ENCODE assay signal across 22 cellular contexts in genomic region chr10:86663576-86664369, GRCh38. TPM values are rescaled to one million over a fixed set of nuclear protein-coding genes. Genes with fewer than 3 reads are reported as not detected.
DNase-seq lines count a peak whose midpoint lies in the region; ATAC-seq, FAIRE-seq and TF ChIP-seq lines count a peak whose summit lies in the region.
"Had no signal": no experiment of that assay in that cellular context is flagged by ENCODE, and none has a peak within 500 bp of the region (broad histone marks: within the 10 kb centered on the region; RNA-seq: fewer than 3 reads in every experiment).

No MANE protein-coding gene starts in this region.

- no peak overlapping the region; the same call in 1 of the 2 replicates for H2AFZ ChIP-seq in GM23338

- ATAC-seq in A549 (no peak), GM23338 (no peak), GM21717 (IDR thresholded peaks at IDR 0.05; ENCODE audit: unreplicated experiment) (no peak), left lobe of liver (no peak)

- TF ChIP-seq RAD21 in A549 (conservative IDR thresholded peaks at IDR 0.05 in 1 of 2, IDR thresholded peaks at IDR 0.05 in 1 of 2) = no peak

- H3K27me3 Mint-ChIP-seq in brain = peaks cover 4% of the 10 kb centered on the region
- H3K27me3 Mint-ChIP-seq in neural crest cell (ENCODE audit: low read depth) = no peaks in the 10 kb centered on the region
- peaks cover 10% of the 10 kb centered on the region for H3K27me3 Mint-ChIP-seq in GM23338 (ENCODE audit: insufficient read depth, low read depth, poor library complexity)
- H3K27me3 Mint-ChIP-seq: activated naive CD4-positive, alpha-beta T cell treated with anti-CD3 and anti-CD28 coated beads, Interleukin-2, amount 50 U/mL, for 24 hours had no signal

- H3K4me1 ChIP-seq in A549 = 0 out of 3 replicates have a peak, but pooled peaks cover 3% of the 10 kb centered on the region
- H3K4me1 ChIP-seq in cardiac muscle cell (ENCODE audit: low read depth) = peaks cover 81% of the 10 kb centered on the region
- no peaks in the 10 kb centered on the region for H3K4me1 ChIP-seq in GM23338 (ENCODE audit: insufficient read depth)
- H3K4me1 ChIP-seq: colonic mucosa, HAP-1 had no signal

- DNase-seq in A549 (ENCODE audit: low read depth in 1 of 2, low spot score in 1 of 2) (no peak), cardiac muscle cell (ENCODE audit: low read depth in 1 of 2, low spot score in 1 of 2) (no peak), neural crest cell (ENCODE audit: low read depth, low spot score) (no peak), GM23338 (ENCODE audit: low spot score) (no peak), left lobe of liver (ENCODE audit: low spot score) (no peak)
- no peak for DNase-seq in stimulated activated CD4-positive, alpha-beta T cell treated with anti-CD3 and anti-CD28 coated beads, Interleukin-4, amount 100 ng/mL, for 24 hours
- DNase-seq: colonic mucosa, COR-L47, NCI-H1105, NCI-H2081 treated with DMSO at 0.1 percent for 48 hours, NCI-H510A, T1000 had no signal

- H3K9me3 ChIP-seq in A549 (no peaks in the 10 kb centered on the region), cardiac muscle cell (ENCODE audit: low read depth) (no peaks in the 10 kb centered on the region)
- H3K9me3 ChIP-seq: colonic mucosa, HAP-1 had no signal

- H3K27ac Mint-ChIP-seq in brain = peak overlapping the region; percentile 56 to 89 (median 83)
- H3K27ac Mint-ChIP-seq in neural crest cell (ENCODE audit: unreplicated experiment) = no peak overlapping the region
- H3K27ac Mint-ChIP-seq in GM23338 = no peak overlapping the region
- H3K27ac Mint-ChIP-seq: activated naive CD4-positive, alpha-beta T cell treated with anti-CD3 and anti-CD28 coated beads, Interleukin-2, amount 50 U/mL, for 24 hours had no signal

- H4K20me1 ChIP-seq in GM23338 (replicated peaks; ENCODE audit: insufficient read depth) = no peaks in the 10 kb centered on the region

- no peaks in the 10 kb centered on the region for H3K36me3 ChIP-seq in cardiac muscle cell
- no peaks in the 10 kb centered on the region for H3K36me3 ChIP-seq in GM23338 (ENCODE audit: insufficient read depth)
- H3K36me3 ChIP-seq: colonic mucosa, HAP-1 had no signal

- no peak overlapping the region for H3K4me3 Mint-ChIP-seq in brain
- peak overlapping the region; percentile 8 for H3K4me3 Mint-ChIP-seq in neural crest cell
- no peak overlapping the region for H3K4me3 Mint-ChIP-seq in GM23338
- H3K4me3 Mint-ChIP-seq: activated naive CD4-positive, alpha-beta T cell treated with anti-CD3 and anti-CD28 coated beads, Interleukin-2, amount 50 U/mL, for 24 hours had no signal

- POLR2A ChIA-PET in A549 (lab: Yijun Ruan, JAX) = interaction anchor here (1.0 kb wide), 1 partner anchor 9 kb away, joined by 3 read pairs; the partner anchor contains the start of gene OPN4

- H3K9me2 ChIP-seq in GM23338 (ENCODE audit: insufficient read depth) = no peaks in the 10 kb centered on the region

- H3K36me3 Mint-ChIP-seq in brain (no peaks in the 10 kb centered on the region), neural crest cell (ENCODE audit: low read depth) (no peaks in the 10 kb centered on the region), GM23338 (ENCODE audit: low read depth) (no peaks in the 10 kb centered on the region)
- H3K36me3 Mint-ChIP-seq: activated naive CD4-positive, alpha-beta T cell treated with anti-CD3 and anti-CD28 coated beads, Interleukin-2, amount 50 U/mL, for 24 hours had no signal

- H3K4me3 ChIP-seq in A549 (no peak overlapping the region), cardiac muscle cell (no peak overlapping the region), GM23338 (no peak overlapping the region)
- H3K4me3 ChIP-seq: colonic mucosa, HAP-1 had no signal

- TF ChIP-seq EP300 in A549 (IDR thresholded peaks at IDR 0.05) = no peak

- H3K4me1 Mint-ChIP-seq in brain (peaks cover 51% of the 10 kb centered on the region), neural crest cell (peaks cover 39% of the 10 kb centered on the region), GM23338 (peaks cover 19% of the 10 kb centered on the region)
- H3K4me1 Mint-ChIP-seq: activated naive CD4-positive, alpha-beta T cell treated with anti-CD3 and anti-CD28 coated beads, Interleukin-2, amount 50 U/mL, for 24 hours had no signal

- H3K27me3 ChIP-seq in cardiac muscle cell (no peaks in the 10 kb centered on the region), GM23338 (ENCODE audit: insufficient read depth) (no peaks in the 10 kb centered on the region)
- H3K27me3 ChIP-seq: colonic mucosa had no signal

- H3K9me3 Mint-ChIP-seq in brain (no peaks in the 10 kb centered on the region), neural crest cell (no peaks in the 10 kb centered on the region), GM23338 (no peaks in the 10 kb centered on the region)
- H3K9me3 Mint-ChIP-seq: activated naive CD4-positive, alpha-beta T cell treated with anti-CD3 and anti-CD28 coated beads, Interleukin-2, amount 50 U/mL, for 24 hours had no signal

- no peak for TF ChIP-seq POLR2A in A549 (IDR thresholded peaks at IDR 0.05; ENCODE audit: low read length)

- H3F3A ChIP-seq in GM23338 (replicated peaks; ENCODE audit: low read depth) = no peaks in the 10 kb centered on the region

- H3K79me2 ChIP-seq in GM23338 (replicated peaks; ENCODE audit: insufficient read depth) = no peaks in the 10 kb centered on the region

- H3K4me2 ChIP-seq in A549 = no peak overlapping the region
- no peak overlapping the region for H3K4me2 ChIP-seq in GM23338

- 72% methylated on average over 10 of the region's 10 CpGs for WGBS in A549 (ENCODE audit: missing lambda C conversion rate)

- H3K27ac ChIP-seq in A549 = no peak overlapping the region
- H3K27ac ChIP-seq in cardiac muscle cell = peak overlapping the region; percentile 100
- H3K27ac ChIP-seq in GM23338 (ENCODE audit: low read depth) = no peak overlapping the region
- H3K27ac ChIP-seq: colonic mucosa had no signal

- CTCF ChIA-PET in A549 (lab: Yijun Ruan, JAX) = interaction anchor here (1.2 kb wide), 1 partner anchor 9 kb away, joined by 3 read pairs; the partner anchor contains the start of gene OPN4

- FAIRE-seq in A549 (lab: Jason Lieb, UNC) = no peak

- TF ChIP-seq CTCF in A549 (IDR thresholded peaks at IDR 0.05) = no peak
- TF ChIP-seq CTCF in brain (conservative IDR thresholded peaks at IDR 0.05) = no peak
- TF ChIP-seq CTCF in cardiac muscle cell (IDR thresholded peaks at IDR 0.05; ENCODE audit: low read depth, low read length) = no peak
- no peak for TF ChIP-seq CTCF in neural crest cell (conservative IDR thresholded peaks at IDR 0.05)
- no peak for TF ChIP-seq CTCF in GM23338 (conservative IDR thresholded peaks at IDR 0.05; ENCODE audit: low read depth in 2 of 2)

TF ChIP-seq in A549, 52 proteins besides CTCF, POLR2A, EP300 and RAD21:
- TF ChIP-seq CHD4 (IDR thresholded peaks at IDR 0.05; ENCODE audit: borderline replicate concordance) (no peak), KDM5A (IDR thresholded peaks at IDR 0.05) (no peak)
- TF ChIP-seq, protein P1, sequence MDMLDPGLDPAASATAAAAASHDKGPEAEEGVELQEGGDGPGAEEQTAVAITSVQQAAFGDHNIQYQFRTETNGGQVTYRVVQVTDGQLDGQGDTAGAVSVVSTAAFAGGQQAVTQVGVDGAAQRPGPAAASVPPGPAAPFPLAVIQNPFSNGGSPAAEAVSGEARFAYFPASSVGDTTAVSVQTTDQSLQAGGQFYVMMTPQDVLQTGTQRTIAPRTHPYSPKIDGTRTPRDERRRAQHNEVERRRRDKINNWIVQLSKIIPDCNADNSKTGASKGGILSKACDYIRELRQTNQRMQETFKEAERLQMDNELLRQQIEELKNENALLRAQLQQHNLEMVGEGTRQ (IDR thresholded peaks at IDR 0.05) = peak; percentile 44
TF ChIP-seq in A549: peak in this region for 1.

TF ChIP-seq in GM23338, 12 proteins besides CTCF, POLR2A, EP300 and RAD21 (continues in another document):
- no peak for TF ChIP-seq EZH2phosphoT487 (IDR thresholded peaks at IDR 0.05; ENCODE audit: unreplicated experiment)
- no peak for TF ChIP-seq EZH2 (IDR thresholded peaks at IDR 0.05; ENCODE audit: low read depth, unreplicated experiment)
- TF ChIP-seq STAT1 (IDR thresholded peaks at IDR 0.05; ENCODE audit: unreplicated experiment) = no peak
- TF ChIP-seq NANOG (IDR thresholded peaks at IDR 0.05; ENCODE audit: borderline replicate concordance) = no peak

RNA-seq across cellular contexts. Expression of gene LDB3, which starts 4.5 kb away (rescaled TPM):
- polyA plus RNA-seq in A549 (2011; rRNA removed) = 0.08 and 0.13 TPM in 2 replicates
- polyA plus RNA-seq in A549 (2012; cell fraction: cytosol; rRNA removed) = 0.01 and 0.16 TPM in 2 replicates
- 0.10 and 0.16 TPM in 2 replicates for polyA plus RNA-seq in A549 (2012; cell fraction: nucleus; rRNA removed)
- 0.08 to 0.15 TPM (median 0.13 TPM) in 3 replicates for polyA plus RNA-seq in A549 (2017; fragmentation: RNase III; extraction: RNeasy Plus Mini Kit Qiagen cat#74134 plus additional on column Dnase treatment)
- polyA minus RNA-seq in A549 (2011; rRNA and poly(A)+ RNA removed) = 0.15 TPM in 1 of 2 replicates, not detected in the other
- 14.4 TPM for polyA plus RNA-seq in brain (ENCODE audit: insufficient read depth, low read depth, low replicate concordance)
- 202 and 213 TPM in 2 replicates for total RNA-seq in cardiac muscle cell
- 266 and 317 TPM in 2 replicates for polyA plus RNA-seq in cardiac muscle cell
- total RNA-seq in neural crest cell = 0.56 and 1.0 TPM in 2 replicates
- total RNA-seq in GM23338 (2014; rRNA removed; shearing (Covaris generic)) = 0.14 and 0.85 TPM in 2 replicates
- polyA plus RNA-seq in GM23338 (2016; fragmentation: Nextera tagmentation; extraction: Ambion mirVana) = 0.16 and 0.42 TPM in 2 replicates
- 0.20 TPM for total RNA-seq in left lobe of liver
- total RNA-seq: HT-29, RPMI7951 had no signal

RNA-seq across cellular contexts. Expression of gene OPN4, which starts 9.4 kb away (rescaled TPM):
- polyA plus RNA-seq in A549 (2011; rRNA removed) (not detected in 2 replicates), A549 (2017; fragmentation: RNase III; extraction: RNeasy Plus Mini Kit Qiagen cat#74134 plus additional on column Dnase treatment) (not detected in 3 replicates), brain (ENCODE audit: insufficient read depth, low read depth, low replicate concordance) (0.27 TPM), cardiac muscle cell (0.24 TPM in 1 of 2 replicates, not detected in the other), GM23338 (2016; fragmentation: Nextera tagmentation; extraction: Ambion mirVana) (not detected in 2 replicates)
- polyA plus RNA-seq in A549 (2012; cell fraction: cytosol; rRNA removed) = not detected in 2 replicates
- not detected in 2 replicates for polyA plus RNA-seq in A549 (2012; cell fraction: nucleus; rRNA removed)
- not detected in 2 replicates for polyA minus RNA-seq in A549 (2011; rRNA and poly(A)+ RNA removed)
- total RNA-seq in cardiac muscle cell (0.18 TPM in 1 of 2 replicates, not detected in the other), neural crest cell (not detected in 2 replicates), left lobe of liver (not detected)
- total RNA-seq in GM23338 (2014; rRNA removed; shearing (Covaris generic)) = not detected in 2 replicates
- total RNA-seq: A172, colonic mucosa, fibroblast of villous mesenchyme, HT-29, LHCN-M2, RPMI7951 had no signal
- polyA plus RNA-seq: BJ had no signal

Comparison
In these comparisons a context has a peak if more than half of its experiments do, and no peak if none do; other contexts are left out.
1. H3K27ac Mint-ChIP-seq: peak in brain (5 of 5); none in neural crest cell (single experiment) and GM23338 (single experiment).
2. RNA of gene LDB3, which starts 4.5 kb away (total RNA-seq): 202 to 213 TPM in cardiac muscle cell; 0.56 to 1.0 TPM in neural crest cell, 0.20 TPM in left lobe of liver (single experiment) and 0.14 to 0.85 TPM in GM23338; every median in the first group is over 10 times any median in the second.